ENCODE assay signal across 8 cellular contexts in genomic region chr15:75904241-75904631, GRCh38. TPM values are rescaled to one million over a fixed set of nuclear protein-coding genes. Genes with fewer than 3 reads are reported as not detected.
DNase-seq lines count a peak whose midpoint lies in the region; ATAC-seq and TF ChIP-seq lines count a peak whose summit lies in the region.

No MANE protein-coding gene starts in this region.

- DNase-seq in GM19240 (ENCODE audit: insufficient read length, low spot score) (peak; percentile 2), RWPE2 (ENCODE audit: low spot score) (peak; percentile 68), cerebellum (ENCODE audit: low spot score) (peak; percentile 23), left colon (peak; percentile 40 to 49)
- peak; percentile 14 for DNase-seq in stimulated activated CD8-positive, alpha-beta memory T cell treated with anti-CD3 and anti-CD28 coated beads, Interleukin-15, amount 100 ng/mL, for 24 hours (ENCODE audit: low read depth)

- peak overlapping the region; percentile 81 to 95 (median 91) for H3K4me3 ChIP-seq in BLaER1 treated with 17β-estradiol and CSF1 and Interleukin-3, amounts not matched to agents 10 nM and 100 nM
- H3K4me3 ChIP-seq in RWPE2 (ENCODE audit: severe bottlenecking), result peak overlapping the region; percentile 74

- H3K36me3 ChIP-seq in BLaER1 treated with 17β-estradiol and CSF1 and Interleukin-3, amounts not matched to agents 10 nM and 100 nM, result peaks cover 34 to 64% (median 54%) of the 10 kb centered on the region in 11 experiments
- peaks cover 58% of the 10 kb centered on the region for H3K36me3 ChIP-seq in RWPE2 (ENCODE audit: low read depth)

- H4K20me1 ChIP-seq in BLaER1 treated with 17β-estradiol and CSF1 and Interleukin-3, amounts not matched to agents 10 nM and 100 nM, result peaks cover 0 to 38% (median 4%) of the 10 kb centered on the region in 11 experiments; a peak in 7 of 22 replicates

- intact Hi-C loops in left colon (cut with DNase I, micrococcal nuclease), result no loop called here

- peaks cover 32 to 53% (median 45%) of the 10 kb centered on the region in 10 experiments for H3K4me1 ChIP-seq in BLaER1 treated with 17β-estradiol and CSF1 and Interleukin-3, amounts not matched to agents 10 nM and 100 nM
- peaks cover 4% of the 10 kb centered on the region for H3K4me1 ChIP-seq in RWPE2 (ENCODE audit: insufficient read depth, poor library complexity, severe bottlenecking)

- no peaks in the 10 kb centered on the region for H3K27me3 ChIP-seq in BLaER1 treated with 17β-estradiol and CSF1 and Interleukin-3, amounts not matched to agents 10 nM and 100 nM
- H3K27me3 ChIP-seq in RWPE2 (ENCODE audit: insufficient read depth, poor library complexity, severe bottlenecking), result no peaks in the 10 kb centered on the region

- H3K9me3 ChIP-seq in BLaER1 treated with 17β-estradiol and CSF1 and Interleukin-3, amounts not matched to agents 10 nM and 100 nM (replicated peaks in 1 of 11), result peaks cover 0 to 3% (median 1%) of the 10 kb centered on the region in 11 experiments; a peak in 7 of 22 replicates
- no peaks in the 10 kb centered on the region for H3K9me3 ChIP-seq in RWPE2 (ENCODE audit: severe bottlenecking)

- peak overlapping the region; percentile 79 to 98 (median 89) for H3K4me2 ChIP-seq in BLaER1 treated with 17β-estradiol and CSF1 and Interleukin-3, amounts not matched to agents 10 nM and 100 nM

- ATAC-seq in HG03565 (IDR thresholded peaks at IDR 0.05; ENCODE audit: unreplicated experiment) (peak; percentile 20), RWPE2 (ENCODE audit: low read depth) (peak; percentile 49), left colon (peak; percentile 76), GM21423 (IDR thresholded peaks at IDR 0.05; ENCODE audit: unreplicated experiment) (no peak)

- peak overlapping the region; percentile 73 to 91 (median 85) for H3K27ac ChIP-seq in BLaER1 treated with 17β-estradiol and CSF1 and Interleukin-3, amounts not matched to agents 10 nM and 100 nM
- H3K27ac ChIP-seq in RWPE2 (ENCODE audit: poor library complexity, severe bottlenecking), result peak overlapping the region; percentile 69

- TF ChIP-seq CTCF in RWPE2 (IDR thresholded peaks at IDR 0.05; ENCODE audit: poor library complexity, severe bottlenecking), result no peak

- peak overlapping the region; percentile 86 to 95 (median 90) for H3K9ac ChIP-seq in BLaER1 treated with 17β-estradiol and CSF1 and Interleukin-3, amounts not matched to agents 10 nM and 100 nM

RNA-seq across cellular contexts. Expression of gene FBXO22, which starts 0.6 kb away (rescaled TPM):
- 25.1 TPM for total RNA-seq in cerebellum
- 10 to 100 TPM; 20.9 to 24.8 TPM for total RNA-seq in left colon

Comparison
In these comparisons a context has a peak if more than half of its experiments do, and no peak if none do; other contexts are left out.
1. DNase-seq: peak in every context shown above with its lines; median percentile 68 in RWPE2; 44 in left colon; 23 in cerebellum; 14 in stimulated activated CD8-positive, alpha-beta memory T cell treated with anti-CD3 and anti-CD28 coated beads, Interleukin-15, amount 100 ng/mL, for 24 hours; 2 in GM19240.